ENCODE assay signal across 30 cellular contexts in genomic region chr2:178776725-178777124, GRCh38.
"Had no signal": no experiment of that assay in that cellular context is flagged by ENCODE, and none has a peak within 500 bp of the region (broad histone marks: within the 10 kb centered on the region; RNA-seq: fewer than 3 reads in every experiment).

No MANE protein-coding gene starts in this region.

- H3K4me1 ChIP-seq: body of pancreas, breast epithelium, Peyer's patch had no signal

- DNase-seq: activated CD4-positive, alpha-beta T cell treated with anti-CD3 and anti-CD28 coated beads, Interleukin-2, amount 10 ng/mL, durations not matched to agents 24 days and 14 days; activated CD4-positive, alpha-beta T cell treated with anti-CD3 and anti-CD28 coated beads, Interleukin-2, amount 50 U/mL, for 4 hours; activated CD4-positive, CD25-positive, alpha-beta regulatory T cell; activated CD8-positive, alpha-beta T cell treated with anti-CD3 and anti-CD28 coated beads, Interleukin-2, amount 10 ng/mL, durations not matched to agents 7 days and 5 days; activated gamma-delta T cell; activated naive CD4-positive, alpha-beta T cell treated with Interleukin-2 at 50 U/mL for 16 hours; activated naive CD8-positive, alpha-beta T cell treated with anti-CD3 and anti-CD28 coated beads, Interleukin-2, amount 10 ng/mL, durations not matched to agents 7 days and 5 days; activated T-cell treated with anti-CD3 and anti-CD28 coated beads, Interleukin-2, amount 50 U/mL, for 24 hours; amygdala; body of pancreas; central memory CD4-positive, alpha-beta T cell; Kasumi-1; KG1; MG63; NCI-H1048; NCI-H1105 treated with DMSO at 0.1 percent for 48 hours; NCI-H1436; NCI-H1694; NCI-H1930; NCI-H2081 treated with DMSO at 0.1 percent for 48 hours; NCI-H226; NCI-H446 treated with DMSO at 0.1 percent for 48 hours; NCI-H524; NCI-H69; NCI-H82; Peyer's patch; RPMI8226; T1000; WERI-Rb-1 had no signal

- H3K4me3 ChIP-seq: body of pancreas, breast epithelium, MG63, Peyer's patch had no signal

- H3K36me3 ChIP-seq: breast epithelium, MG63, Peyer's patch had no signal

- ATAC-seq: activated CD8-positive, alpha-beta T cell treated with anti-CD3 and anti-CD28 coated beads, Interleukin-2, amount 10 ng/mL, durations not matched to agents 7 days and 5 days; body of pancreas had no signal

- H3K27ac ChIP-seq: body of pancreas, breast epithelium, Peyer's patch, WERI-Rb-1 had no signal

- H3K9me3 ChIP-seq: body of pancreas, breast epithelium, MG63, Peyer's patch had no signal

- H3K27me3 ChIP-seq: body of pancreas, breast epithelium, MG63, Peyer's patch had no signal
